1 cellular context compared by ENCODE assay signal in genomic region chr17:39605492-39606433, GRCh38.
A peak's percentile ranks its signal among the peaks of the same experiment; 100 is the strongest.
TF ChIP-seq lines count a peak whose summit lies in the region.

No MANE protein-coding gene starts in this region.

TF ChIP-seq in HepG2, 621 proteins besides CTCF, POLR2A, EP300 and RAD21:
- TF ChIP-seq ZNF350 (CRISPR knock-in tag; IDR thresholded peaks at IDR 0.05; ENCODE audit: borderline replicate concordance, low read depth) (no peak), EZH2 (conservative IDR thresholded peaks at IDR 0.05; ENCODE audit: low read depth, low read length) (peak; percentile 86; the same call in 1 of the 2 replicates)
TF ChIP-seq in HepG2: peak in this region for 1.
